In the genomic region with DNA sequence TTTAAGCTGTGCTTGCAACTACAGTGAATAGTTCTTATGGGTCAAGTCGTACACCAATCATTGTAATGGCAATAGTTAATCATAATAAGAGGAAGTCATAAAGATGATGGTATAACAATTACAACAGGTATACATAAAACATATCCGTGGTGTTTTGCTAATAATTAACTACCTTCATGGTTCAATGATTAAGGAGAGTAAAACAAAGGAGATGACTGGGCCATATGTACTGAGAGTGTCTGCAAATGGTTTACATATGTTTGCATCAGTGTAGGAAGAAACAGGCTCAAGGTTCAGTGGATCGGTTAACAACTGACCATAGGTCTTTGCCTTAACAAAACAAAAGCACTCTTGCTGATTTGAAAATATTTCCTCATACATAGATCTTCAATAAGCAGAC, we compare ENCODE assay signal across 19 cellular contexts.
"Had no signal": no experiment of that assay in that cellular context is flagged by ENCODE, and none has a peak within 500 bp of the region (broad histone marks: within the 10 kb centered on the region; RNA-seq: fewer than 3 reads in every experiment).

No MANE protein-coding gene starts in this region.

- DNase-seq: activated B cell treated with CpG ODN at 0.5 μM for 24 hours; activated CD4-positive, alpha-beta memory T cell treated with anti-CD3 and anti-CD28 coated beads, Interleukin-2, amount 10 ng/mL, durations not matched to agents 7 days and 5 days; activated CD4-positive, alpha-beta T cell treated with anti-CD3 and anti-CD28 coated beads for 48 hours; activated effector memory CD4-positive, alpha-beta T cell treated with Interleukin-2 at 50 U/mL for 16 hours; activated naive CD4-positive, alpha-beta T cell treated with anti-CD3 and anti-CD28 coated beads, Interleukin-2, amount 10 ng/mL, durations not matched to agents 7 days and 5 days; activated T-cell treated with anti-CD3 and anti-CD28 coated beads, Interleukin-2, amount 50 U/mL, for 72 hours; amygdala; cerebellar nuclear complex; glutamatergic neuron; hippocampal formation; kidney glomerular epithelial cell; midbrain; pancreas; psoas muscle; right cardiac atrium; stimulated activated CD4-positive, alpha-beta T cell treated with anti-CD3 and anti-CD28 coated beads, Interleukin-1b, Interleukin-23, amount 100 ng/mL, for 48 hours; stimulated activated naive CD8-positive, alpha-beta T cell treated with anti-CD3 and anti-CD28 coated beads, Interleukin-15, amount 100 ng/mL, for 72 hours; uterus had no signal

- H3K4me1 Mint-ChIP-seq: activated B cell treated with CpG ODN at 0.5 μM for 24 hours; activated CD4-positive, alpha-beta memory T cell treated with anti-CD3 and anti-CD28 coated beads, Interleukin-2, amount 10 ng/mL, durations not matched to agents 7 days and 5 days; activated naive CD4-positive, alpha-beta T cell treated with anti-CD3 and anti-CD28 coated beads, Interleukin-2, amount 10 ng/mL, durations not matched to agents 7 days and 5 days; stimulated activated naive CD8-positive, alpha-beta T cell treated with anti-CD3 and anti-CD28 coated beads, Interleukin-15, amount 100 ng/mL, for 72 hours had no signal

- H3K4me3 Mint-ChIP-seq: activated B cell treated with CpG ODN at 0.5 μM for 24 hours; activated CD4-positive, alpha-beta memory T cell treated with anti-CD3 and anti-CD28 coated beads, Interleukin-2, amount 10 ng/mL, durations not matched to agents 7 days and 5 days; activated naive CD4-positive, alpha-beta T cell treated with anti-CD3 and anti-CD28 coated beads, Interleukin-2, amount 10 ng/mL, durations not matched to agents 7 days and 5 days; activated T-cell treated with anti-CD3 and anti-CD28 coated beads, Interleukin-2, amount 50 U/mL, for 72 hours; natural killer cell treated with Interleukin-12 subunit alpha and Interleukin-12 subunit beta and Interleukin-15 and Interleukin-18, amount 100 ng/mL, for 72 hours; stimulated activated naive CD8-positive, alpha-beta T cell treated with anti-CD3 and anti-CD28 coated beads, Interleukin-15, amount 100 ng/mL, for 72 hours had no signal

- ATAC-seq: activated T-cell treated with anti-CD3 and anti-CD28 coated beads, Interleukin-2, amount 50 U/mL, for 72 hours; natural killer cell treated with Interleukin-12 subunit alpha and Interleukin-12 subunit beta and Interleukin-15 and Interleukin-18, amount 100 ng/mL, for 72 hours; pancreas; psoas muscle; right cardiac atrium; stimulated activated naive CD8-positive, alpha-beta T cell treated with anti-CD3 and anti-CD28 coated beads, Interleukin-15, amount 100 ng/mL, for 72 hours had no signal

- H3K27me3 Mint-ChIP-seq: activated B cell treated with CpG ODN at 0.5 μM for 24 hours; activated CD4-positive, alpha-beta memory T cell treated with anti-CD3 and anti-CD28 coated beads, Interleukin-2, amount 10 ng/mL, durations not matched to agents 7 days and 5 days; activated naive CD4-positive, alpha-beta T cell treated with anti-CD3 and anti-CD28 coated beads, Interleukin-2, amount 10 ng/mL, durations not matched to agents 7 days and 5 days; natural killer cell treated with Interleukin-12 subunit alpha and Interleukin-12 subunit beta and Interleukin-15 and Interleukin-18, amount 100 ng/mL, for 72 hours; stimulated activated naive CD8-positive, alpha-beta T cell treated with anti-CD3 and anti-CD28 coated beads, Interleukin-15, amount 100 ng/mL, for 72 hours had no signal

- H3K36me3 Mint-ChIP-seq: activated naive CD4-positive, alpha-beta T cell treated with anti-CD3 and anti-CD28 coated beads, Interleukin-2, amount 10 ng/mL, durations not matched to agents 7 days and 5 days; natural killer cell treated with Interleukin-12 subunit alpha and Interleukin-12 subunit beta and Interleukin-15 and Interleukin-18, amount 100 ng/mL, for 72 hours had no signal

- H3K9me3 Mint-ChIP-seq: activated CD4-positive, alpha-beta memory T cell treated with anti-CD3 and anti-CD28 coated beads, Interleukin-2, amount 10 ng/mL, durations not matched to agents 7 days and 5 days; activated naive CD4-positive, alpha-beta T cell treated with anti-CD3 and anti-CD28 coated beads, Interleukin-2, amount 10 ng/mL, durations not matched to agents 7 days and 5 days; stimulated activated naive CD8-positive, alpha-beta T cell treated with anti-CD3 and anti-CD28 coated beads, Interleukin-15, amount 100 ng/mL, for 72 hours had no signal

- H3K27ac Mint-ChIP-seq: activated B cell treated with CpG ODN at 0.5 μM for 24 hours; activated CD4-positive, alpha-beta memory T cell treated with anti-CD3 and anti-CD28 coated beads, Interleukin-2, amount 10 ng/mL, durations not matched to agents 7 days and 5 days; activated naive CD4-positive, alpha-beta T cell treated with anti-CD3 and anti-CD28 coated beads, Interleukin-2, amount 10 ng/mL, durations not matched to agents 7 days and 5 days; activated T-cell treated with anti-CD3 and anti-CD28 coated beads, Interleukin-2, amount 50 U/mL, for 72 hours; natural killer cell treated with Interleukin-12 subunit alpha and Interleukin-12 subunit beta and Interleukin-15 and Interleukin-18, amount 100 ng/mL, for 72 hours; stimulated activated naive CD8-positive, alpha-beta T cell treated with anti-CD3 and anti-CD28 coated beads, Interleukin-15, amount 100 ng/mL, for 72 hours had no signal
